Comparison of ENCODE assay signal across 24 cellular contexts in the genomic region with DNA sequence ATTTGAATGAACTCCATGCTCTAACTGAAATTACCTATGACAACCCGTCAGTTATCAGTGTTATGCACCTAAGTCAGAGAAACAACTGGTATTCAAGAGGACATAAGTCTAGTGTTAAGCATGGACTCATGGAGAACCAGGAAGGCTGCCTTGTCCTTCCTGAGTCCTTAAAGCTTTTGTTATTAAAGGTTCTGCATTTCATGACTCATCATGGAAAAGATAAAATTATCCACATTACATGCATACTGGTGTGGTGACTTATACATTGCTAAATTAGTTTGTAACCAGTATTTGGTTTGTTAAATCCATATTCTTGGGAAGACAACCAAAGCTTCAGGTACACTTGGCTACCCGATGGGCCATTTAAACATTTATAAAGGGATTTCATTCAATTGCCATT. TPM values are rescaled to one million over a fixed set of nuclear protein-coding genes. Genes with fewer than 3 reads are reported as not detected.
DNase-seq lines count a peak whose midpoint lies in the region; TF ChIP-seq lines count a peak whose summit lies in the region.
"Had no signal": no experiment of that assay in that cellular context is flagged by ENCODE, and none has a peak within 500 bp of the region (broad histone marks: within the 10 kb centered on the region; RNA-seq: fewer than 3 reads in every experiment).

No MANE protein-coding gene starts in this region.

- H3K4me1 Mint-ChIP-seq in endothelial cell (ENCODE audit: unreplicated experiment), result no peaks in the 10 kb centered on the region
- H3K4me1 Mint-ChIP-seq: activated CD4-positive, alpha-beta T cell treated with anti-CD3 and anti-CD28 coated beads, Interleukin-2, amount 10 ng/mL, durations not matched to agents 24 days and 14 days; activated naive CD8-positive, alpha-beta T cell treated with anti-CD3 and anti-CD28 coated beads, Interleukin-2, amount 50 U/mL, for 24 hours; central memory CD8-positive, alpha-beta T cell had no signal

- H3K9me3 ChIP-seq in adipocyte (ENCODE audit: control insufficient read depth, low read length), result peaks cover 3% of the 10 kb centered on the region
- H3K9me3 ChIP-seq in fibroblast of lung (ENCODE audit: control insufficient read depth, insufficient read depth, low read depth, low read length), result no peaks in the 10 kb centered on the region
- H3K9me3 ChIP-seq: BE2C, esophagus squamous epithelium had no signal

- no peak overlapping the region for H3K27ac Mint-ChIP-seq in endothelial cell (ENCODE audit: unreplicated experiment)
- H3K27ac Mint-ChIP-seq: activated CD4-positive, alpha-beta T cell treated with anti-CD3 and anti-CD28 coated beads, Interleukin-2, amount 10 ng/mL, durations not matched to agents 24 days and 14 days; activated naive CD8-positive, alpha-beta T cell treated with anti-CD3 and anti-CD28 coated beads, Interleukin-2, amount 50 U/mL, for 24 hours; T-helper 1 cell treated with Interleukin-12 subunit alpha and Interleukin-12 subunit beta and Interleukin-4 antibody, amounts not matched to agents 30 μg/mL and 1 μg/mL, for 36 hours had no signal

- no peak overlapping the region for H2AFZ ChIP-seq in fibroblast of lung (ENCODE audit: low read length)
- H2AFZ ChIP-seq: hepatocyte had no signal

- no peak for TF ChIP-seq CTCF in fibroblast of lung (conservative IDR thresholded peaks at IDR 0.05 in 1 of 2, IDR thresholded peaks at IDR 0.05 in 1 of 2; ENCODE audit: low read depth in 1 of 2, low read length in 2 of 2)
- TF ChIP-seq CTCF in retinal pigment epithelial cell (conservative IDR thresholded peaks at IDR 0.05; ENCODE audit: low read depth, low read length), result no peak
- TF ChIP-seq CTCF in endothelial cell (IDR thresholded peaks at IDR 0.05; ENCODE audit: unreplicated experiment), result no peak

- no peaks in the 10 kb centered on the region for H3K36me3 Mint-ChIP-seq in endothelial cell (ENCODE audit: low read depth, unreplicated experiment)

- H3K27me3 Mint-ChIP-seq in endothelial cell (ENCODE audit: unreplicated experiment), result no peaks in the 10 kb centered on the region

- H3K4me3 ChIP-seq in adipocyte (ENCODE audit: low read length) (no peak overlapping the region), fibroblast of lung (replicated peaks in 1 of 4; ENCODE audit: control extremely low read depth in 1 of 4, insufficient read depth in 1 of 4, low read depth in 3 of 4, low read length in 4 of 4) (no peak overlapping the region), retinal pigment epithelial cell (ENCODE audit: low read length) (no peak overlapping the region)
- H3K4me3 ChIP-seq: esophagus squamous epithelium, hepatocyte, lung, upper lobe of left lung had no signal

- H3K9ac ChIP-seq in adipocyte (ENCODE audit: low read length) (no peak overlapping the region), fibroblast of lung (ENCODE audit: insufficient read depth, low read length) (no peak overlapping the region)

- no peak overlapping the region for H3K27ac ChIP-seq in fibroblast of lung (ENCODE audit: insufficient read depth, low read length)
- H3K27ac ChIP-seq: esophagus squamous epithelium, hepatocyte, upper lobe of left lung had no signal

- no peak overlapping the region for H3K4me3 Mint-ChIP-seq in endothelial cell (ENCODE audit: unreplicated experiment)
- H3K4me3 Mint-ChIP-seq: activated CD4-positive, alpha-beta T cell treated with anti-CD3 and anti-CD28 coated beads, Interleukin-2, amount 10 ng/mL, durations not matched to agents 24 days and 14 days; activated naive CD8-positive, alpha-beta T cell treated with anti-CD3 and anti-CD28 coated beads, Interleukin-2, amount 50 U/mL, for 24 hours; central memory CD8-positive, alpha-beta T cell; T-helper 1 cell treated with Interleukin-12 subunit alpha and Interleukin-12 subunit beta and Interleukin-4 antibody, amounts not matched to agents 30 μg/mL and 1 μg/mL, for 36 hours had no signal

- no peaks in the 10 kb centered on the region for H4K20me1 ChIP-seq in fibroblast of lung (ENCODE audit: control insufficient read depth, extremely low read depth, insufficient read depth, low read length)

- no peaks in the 10 kb centered on the region for H3K9me3 Mint-ChIP-seq in endothelial cell (ENCODE audit: unreplicated experiment)
- H3K9me3 Mint-ChIP-seq: activated CD4-positive, alpha-beta T cell treated with anti-CD3 and anti-CD28 coated beads, Interleukin-2, amount 10 ng/mL, durations not matched to agents 24 days and 14 days; central memory CD8-positive, alpha-beta T cell had no signal

- H3K36me3 ChIP-seq in adipocyte (ENCODE audit: control insufficient read depth, insufficient read depth, low read length, severe bottlenecking) (no peaks in the 10 kb centered on the region), fibroblast of lung (ENCODE audit: control insufficient read depth, insufficient read depth, low read length) (no peaks in the 10 kb centered on the region)
- H3K36me3 ChIP-seq: BE2C, esophagus squamous epithelium, upper lobe of left lung had no signal

- no peaks in the 10 kb centered on the region for H3K79me2 ChIP-seq in fibroblast of lung (ENCODE audit: control insufficient read depth, insufficient read depth, low read length)
- H3K79me2 ChIP-seq: hepatocyte had no signal

- peak; percentile 76 for DNase-seq in HS-27A (ENCODE audit: low read depth)
- peak; percentile 31 for DNase-seq in adipocyte (ENCODE audit: low read depth)
- peak; percentile 0 to 9 for DNase-seq in fibroblast of lung (ENCODE audit: low read depth in 2 of 2)
- DNase-seq in retinal pigment epithelial cell (ENCODE audit: low read depth), result peak; percentile 11
- DNase-seq in DMS 273 (lab: John Stamatoyannopoulos, UW; ENCODE audit: unreplicated experiment), result no peak
- no peak for DNase-seq in iPS-NIHi7 (ENCODE audit: extremely low spot score)
- no peak for DNase-seq in endothelial cell (ENCODE audit: low spot score)
- DNase-seq: activated CD4-positive, alpha-beta T cell treated with anti-CD3 and anti-CD28 coated beads, Interleukin-2, amount 10 ng/mL, durations not matched to agents 24 days and 14 days; activated CD8-positive, alpha-beta memory T cell treated with anti-CD3 and anti-CD28 coated beads, Interleukin-2, amount 50 U/mL, for 4 hours; activated naive CD8-positive, alpha-beta T cell treated with anti-CD3 and anti-CD28 coated beads, Interleukin-2, amount 50 U/mL, for 24 hours; BE2C; esophagus squamous epithelium; islet precursor cell; NCI-H146; NCI-H82; SIG-M5; upper lobe of left lung had no signal

- no peaks in the 10 kb centered on the region for H3K4me1 ChIP-seq in adipocyte (ENCODE audit: control insufficient read depth, insufficient read depth, low read length)
- H3K4me1 ChIP-seq in fibroblast of lung (ENCODE audit: control insufficient read depth, extremely low read depth, insufficient read depth, low read length), result no peaks in the 10 kb centered on the region
- H3K4me1 ChIP-seq: BE2C, esophagus squamous epithelium, upper lobe of left lung had no signal

- no peak overlapping the region for H3K4me2 ChIP-seq in fibroblast of lung (ENCODE audit: extremely low read depth, insufficient read depth, low read length)
- H3K4me2 ChIP-seq: hepatocyte had no signal

- H3K27me3 ChIP-seq in adipocyte (replicated peaks; ENCODE audit: control insufficient read depth, insufficient read depth, low read length) (no peaks in the 10 kb centered on the region), fibroblast of lung (ENCODE audit: control insufficient read depth, insufficient read depth, low read length) (no peaks in the 10 kb centered on the region)
- H3K27me3 ChIP-seq: esophagus squamous epithelium, hepatocyte, upper lobe of left lung had no signal

RNA-seq across cellular contexts. Expression of gene OR4E1, which starts 6.5 kb away (rescaled TPM):
- total RNA-seq in fibroblast of lung, result not detected in 2 replicates
- not detected in 2 replicates for polyA plus RNA-seq in fibroblast of lung
- not detected in 2 replicates for polyA plus RNA-seq in fibroblast of lung (2012)
- not detected in 2 replicates for polyA minus RNA-seq in fibroblast of lung (ENCODE audit: low replicate concordance)
- not detected for total RNA-seq in endothelial cell (ENCODE audit: unreplicated experiment)
- total RNA-seq: activated CD4-positive, alpha-beta T cell treated with anti-CD3 and anti-CD28 coated beads, Interleukin-2, amount 10 ng/mL, durations not matched to agents 24 days and 14 days; esophagus squamous epithelium; lung; OCI-LY7; omental fat pad; renal cortical epithelial cell; upper lobe of left lung had no signal
- polyA plus RNA-seq: hepatocyte, lung had no signal

RNA-seq across cellular contexts. Expression of gene OR4E2, which starts 26.4 kb away (rescaled TPM):
- total RNA-seq in fibroblast of lung (not detected in 2 replicates), endothelial cell (ENCODE audit: unreplicated experiment) (not detected)
- not detected in 2 replicates for polyA plus RNA-seq in fibroblast of lung
- polyA plus RNA-seq in fibroblast of lung (2012), result not detected in 2 replicates
- polyA minus RNA-seq in fibroblast of lung (ENCODE audit: low replicate concordance), result 1.6 TPM in 1 of 2 replicates, not detected in the other
- total RNA-seq: activated CD4-positive, alpha-beta T cell treated with anti-CD3 and anti-CD28 coated beads, Interleukin-2, amount 10 ng/mL, durations not matched to agents 24 days and 14 days; esophagus squamous epithelium; hepatocyte; lung; OCI-LY7; omental fat pad; renal cortical epithelial cell; upper lobe of left lung had no signal
- polyA plus RNA-seq: hepatocyte, lung had no signal

RNA-seq across cellular contexts. Expression of gene OR10G2, which starts 45.3 kb away (rescaled TPM):
- total RNA-seq in fibroblast of lung (not detected in 2 replicates), endothelial cell (ENCODE audit: unreplicated experiment) (not detected)
- polyA plus RNA-seq in fibroblast of lung, result not detected in 2 replicates
- not detected in 2 replicates for polyA plus RNA-seq in fibroblast of lung (2012)
- polyA minus RNA-seq in fibroblast of lung (ENCODE audit: low replicate concordance), result not detected in 2 replicates
- total RNA-seq: activated CD4-positive, alpha-beta T cell treated with anti-CD3 and anti-CD28 coated beads, Interleukin-2, amount 10 ng/mL, durations not matched to agents 24 days and 14 days; esophagus squamous epithelium; hepatocyte; lung; OCI-LY7; omental fat pad; renal cortical epithelial cell; upper lobe of left lung had no signal
- polyA plus RNA-seq: hepatocyte, lung had no signal

Comparison
In these comparisons a context has a peak if more than half of its experiments do, and no peak if none do; other contexts are left out.
1. DNase-seq: peak in HS-27A (single experiment), adipocyte (single experiment), fibroblast of lung (2 of 2) and retinal pigment epithelial cell (single experiment); none in DMS 273 (single experiment), iPS-NIHi7 (single experiment) and endothelial cell (single experiment).